18 cellular contexts compared by ENCODE assay signal in genomic region chr12:126483145-126484068, GRCh38.
DNase-seq lines count a peak whose midpoint lies in the region; ATAC-seq and TF ChIP-seq lines count a peak whose summit lies in the region.
"Had no signal": no experiment of that assay in that cellular context is flagged by ENCODE, and none has a peak within 500 bp of the region (broad histone marks: within the 10 kb centered on the region; RNA-seq: fewer than 3 reads in every experiment).

No MANE protein-coding gene starts in this region.

- no peak overlapping the region for H4K8ac ChIP-seq in trophoblast cell (ENCODE audit: low read depth, low read length)

- no peaks in the 10 kb centered on the region for H4K20me1 ChIP-seq in GM23248 (ENCODE audit: insufficient read depth)

- H3F3A ChIP-seq in GM23248 (ENCODE audit: insufficient read depth) = no peaks in the 10 kb centered on the region

- H3K27ac ChIP-seq in GM23248 (no peak overlapping the region), RWPE1 (peak overlapping the region; percentile 67), trophoblast cell (ENCODE audit: low read depth, low read length) (peak overlapping the region; percentile 67)
- H3K27ac ChIP-seq: gastrocnemius medialis, ovary, WERI-Rb-1 had no signal

- H3K27me3 ChIP-seq in GM23248 (replicated peaks; ENCODE audit: insufficient read depth) (no peaks in the 10 kb centered on the region), trophoblast cell (ENCODE audit: insufficient read depth, low read length) (no peaks in the 10 kb centered on the region)
- H3K27me3 ChIP-seq: gastrocnemius medialis, ovary had no signal

- H4K91ac ChIP-seq in trophoblast cell (ENCODE audit: low read depth, low read length) = peak overlapping the region; percentile 65

- H2BK120ac ChIP-seq in trophoblast cell (ENCODE audit: insufficient read depth, low read length, poor library complexity) = no peak overlapping the region

- in situ Hi-C loops in GM23248 (cut with MboI) = no loop called here

- no peak overlapping the region for H2BK5ac ChIP-seq in trophoblast cell (ENCODE audit: low read depth, low read length, poor library complexity)

- no peak for ATAC-seq in GM18870 (IDR thresholded peaks at IDR 0.05; ENCODE audit: unreplicated experiment)
- ATAC-seq: gastrocnemius medialis; left ventricle myocardium superior; Right ventricle myocardium inferior; stimulated activated naive CD8-positive, alpha-beta T cell treated with anti-CD3 and anti-CD28 coated beads, Interleukin-15, amount 100 ng/mL, for 72 hours had no signal

- DNase-seq in GM23248 (peak; percentile 48), RWPE1 (ENCODE audit: low spot score) (peak; percentile 45), fibroblast of gingiva (ENCODE audit: low read depth) (peak; percentile 49), trophoblast cell (no peak), midbrain (lab: John Stamatoyannopoulos, UW) (no peak), MV-4-11 (lab: John Stamatoyannopoulos, UW) (no peak)
- no peak for DNase-seq in activated CD4-positive, alpha-beta T cell treated with anti-CD3 and anti-CD28 coated beads, Interleukin-2, amount 50 U/mL, for 1 hour
- DNase-seq: COR-L47; gastrocnemius medialis; left ventricle myocardium superior; NCI-H2171; ovary; stimulated activated CD4-positive, alpha-beta T cell treated with anti-CD3 and anti-CD28 coated beads, Interleukin-4, amount 100 ng/mL, for 4 hours; stimulated activated naive CD8-positive, alpha-beta T cell treated with anti-CD3 and anti-CD28 coated beads, Interleukin-15, amount 100 ng/mL, for 72 hours; WERI-Rb-1 had no signal

- no peak overlapping the region for H4K12ac ChIP-seq in trophoblast cell (ENCODE audit: low read depth, low read length)

- no peaks in the 10 kb centered on the region for H3K79me2 ChIP-seq in GM23248 (ENCODE audit: insufficient read depth)
- H3K79me2 ChIP-seq in trophoblast cell (ENCODE audit: control insufficient read depth, insufficient read depth, low read length, poor library complexity) = no peaks in the 10 kb centered on the region

- no peak overlapping the region for H3K14ac ChIP-seq in trophoblast cell (ENCODE audit: low read length)

- no peaks in the 10 kb centered on the region for H3K4me1 ChIP-seq in GM23248 (ENCODE audit: insufficient read depth)
- H3K4me1 ChIP-seq in trophoblast cell (ENCODE audit: control insufficient read depth in 1 of 2, insufficient read depth in 2 of 2, low read length in 2 of 2) = peaks cover 0 to 2% of the 10 kb centered on the region in 2 experiments
- H3K4me1 ChIP-seq: gastrocnemius medialis, HAP-1 had no signal

- H3K36me3 ChIP-seq in GM23248 (ENCODE audit: low read depth) (no peaks in the 10 kb centered on the region), trophoblast cell (ENCODE audit: control insufficient read depth in 1 of 2, insufficient read depth in 2 of 2, low read length in 2 of 2) (no peaks in the 10 kb centered on the region)
- H3K36me3 ChIP-seq: gastrocnemius medialis, HAP-1, ovary, WERI-Rb-1 had no signal

- no peaks in the 10 kb centered on the region for H3K9me3 ChIP-seq in GM23248 (ENCODE audit: low read depth)
- peaks cover 3% of the 10 kb centered on the region for H3K9me3 ChIP-seq in trophoblast cell (ENCODE audit: insufficient read depth, low read depth, low read length)
- H3K9me3 ChIP-seq: gastrocnemius medialis, HAP-1, ovary had no signal

- WGBS in GM23248 (ENCODE audit: low coverage in 1 of 2, low lambda C conversion rate in 2 of 2, missing lambda C conversion rate in 2 of 2), 2 experiments = 16 to 17% methylated on average over 17 of the region's 17 CpGs
- no CpG with 5 or more reads among the region's 17 CpGs for WGBS in trophoblast cell (ENCODE audit: extremely low coverage, insufficient coverage, insufficient read length)

- no peak overlapping the region for H3K23ac ChIP-seq in trophoblast cell (ENCODE audit: low read length)

- H2AK5ac ChIP-seq in trophoblast cell (ENCODE audit: low read length) = no peak overlapping the region

- no peak overlapping the region for H2BK12ac ChIP-seq in trophoblast cell (ENCODE audit: low read length)

- H3K9ac ChIP-seq in GM23248 = no peak overlapping the region
- no peak overlapping the region for H3K9ac ChIP-seq in trophoblast cell (ENCODE audit: low read length)

- POLR2A ChIA-PET in RWPE1 (lab: Yijun Ruan, JAX; ENCODE audit: low non-redundant PET) = interaction anchor here (0.6 kb wide), 1 partner anchor 699 kb away, joined by 4 read pairs; no protein-coding TSS in a partner anchor

- TF ChIP-seq CTCF in RWPE1 (conservative IDR thresholded peaks at IDR 0.05; ENCODE audit: low read depth) = no peak

- H3K4me3 ChIP-seq in GM23248 (0 out of 2 replicates have a peak overlapping the region, but pooled peaks have one; percentile 7), trophoblast cell (ENCODE audit: low read depth, low read length) (no peak overlapping the region)
- H3K4me3 ChIP-seq: gastrocnemius medialis, HAP-1, ovary had no signal

- peak overlapping the region; percentile 43 for H3K4me2 ChIP-seq in GM23248 (ENCODE audit: unreplicated experiment)
- H3K4me2 ChIP-seq in trophoblast cell (ENCODE audit: low read length) = no peak overlapping the region

- peaks cover 1% of the 10 kb centered on the region for H3K79me1 ChIP-seq in trophoblast cell (ENCODE audit: low read length)

- CTCF ChIA-PET in RWPE1 (lab: Yijun Ruan, JAX) = interaction anchor here (0.6 kb wide), 1 partner anchor 1479 kb away, joined by 3 read pairs; no protein-coding TSS in a partner anchor

- H3K9me2 ChIP-seq in GM23248 (ENCODE audit: insufficient read depth) = no peaks in the 10 kb centered on the region

- no peak overlapping the region for H3K4ac ChIP-seq in trophoblast cell (ENCODE audit: low read depth, low read length)

- H3K18ac ChIP-seq in trophoblast cell (ENCODE audit: low read length) = no peak overlapping the region

- no peak overlapping the region for H2AFZ ChIP-seq in GM23248
- no peak overlapping the region for H2AFZ ChIP-seq in trophoblast cell (ENCODE audit: insufficient read depth, low read length, poor library complexity)

Comparison
In these comparisons a context has a peak if more than half of its experiments do, and no peak if none do; other contexts are left out.
1. DNase-seq: peak in GM23248 (single experiment), RWPE1 (single experiment) and fibroblast of gingiva (single experiment); none in trophoblast cell (0 of 2), midbrain (single experiment), activated CD4-positive, alpha-beta T cell treated with anti-CD3 and anti-CD28 coated beads, Interleukin-2, amount 50 U/mL, for 1 hour (single experiment) and MV-4-11 (single experiment).